9 cellular contexts compared by ENCODE assay signal in the genomic region with DNA sequence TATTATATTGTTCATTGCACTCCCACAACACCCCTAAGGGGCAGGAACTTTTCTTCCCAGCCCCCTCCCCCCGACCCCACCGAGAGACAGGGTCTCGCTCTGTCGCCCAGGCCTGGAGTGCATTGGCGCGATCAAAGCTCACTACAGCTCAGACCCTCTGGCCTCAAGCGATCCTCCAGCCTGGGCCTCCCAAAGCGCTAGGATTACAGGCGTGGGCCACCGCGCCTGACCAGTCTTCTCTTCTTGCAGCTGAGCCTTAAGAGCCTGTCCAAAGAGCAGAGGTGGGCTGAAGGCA. TPM values are rescaled to one million over a fixed set of nuclear protein-coding genes. Genes with fewer than 3 reads are reported as not detected.
DNase-seq lines count a peak whose midpoint lies in the region; ATAC-seq and TF ChIP-seq lines count a peak whose summit lies in the region.
"Had no signal": no experiment of that assay in that cellular context is flagged by ENCODE, and none has a peak within 500 bp of the region (broad histone marks: within the 10 kb centered on the region; RNA-seq: fewer than 3 reads in every experiment).

No MANE protein-coding gene starts in this region.

- H3K27ac ChIP-seq in cardiac muscle cell (no peak overlapping the region), right atrium auricular region (no peak overlapping the region), hepatocyte (no peak overlapping the region)
- H3K27ac ChIP-seq: foreskin keratinocyte had no signal

- DNase-seq in cardiac muscle cell (ENCODE audit: low read depth in 1 of 2, low spot score in 1 of 2) (no peak), right atrium auricular region (ENCODE audit: low spot score) (no peak), hepatocyte (ENCODE audit: low spot score) (no peak), type B pancreatic cell (ENCODE audit: extremely low spot score, unreplicated experiment) (no peak), NCI-H524 (lab: John Stamatoyannopoulos, UW) (no peak), SW480 (ENCODE audit: low spot score) (no peak)
- DNase-seq in activated CD4-positive, alpha-beta memory T cell treated with anti-CD3 and anti-CD28 coated beads for 36 hours = no peak

- peaks cover 40% of the 10 kb centered on the region for H3K79me2 ChIP-seq in hepatocyte

- H3K36me3 ChIP-seq in cardiac muscle cell = peaks cover 13% of the 10 kb centered on the region
- no peaks in the 10 kb centered on the region for H3K36me3 ChIP-seq in right atrium auricular region
- no peaks in the 10 kb centered on the region for H3K36me3 ChIP-seq in hepatocyte (replicated peaks; ENCODE audit: insufficient read depth, low read depth)

- H3K27ac Mint-ChIP-seq in activated CD4-positive, alpha-beta memory T cell treated with anti-CD3 and anti-CD28 coated beads for 36 hours = no peak overlapping the region
- H3K27ac Mint-ChIP-seq in type B pancreatic cell = no peak overlapping the region

- H3K4me3 ChIP-seq in cardiac muscle cell = peak overlapping the region; percentile 54
- H3K4me3 ChIP-seq in right atrium auricular region = peak overlapping the region in 1 of 2 donors; percentile 77
- H3K4me3 ChIP-seq in hepatocyte = no peak overlapping the region

- WGBS in hepatocyte (ENCODE audit: low lambda C conversion rate, missing lambda C conversion rate) = 53% methylated on average over 11 of the region's 11 CpGs

- peaks cover 10% of the 10 kb centered on the region for H3K4me1 ChIP-seq in cardiac muscle cell (ENCODE audit: low read depth)
- peaks cover 0 to 32% of the 10 kb centered on the region in 2 donors for H3K4me1 ChIP-seq in right atrium auricular region
- peaks cover 10% of the 10 kb centered on the region for H3K4me1 ChIP-seq in hepatocyte (ENCODE audit: insufficient read depth)

- H3K27me3 Mint-ChIP-seq in activated CD4-positive, alpha-beta memory T cell treated with anti-CD3 and anti-CD28 coated beads for 36 hours = no peaks in the 10 kb centered on the region
- H3K27me3 Mint-ChIP-seq in type B pancreatic cell = no peaks in the 10 kb centered on the region

- intact Hi-C loops in activated CD4-positive, alpha-beta memory T cell treated with anti-CD3 and anti-CD28 coated beads for 36 hours (cut with micrococcal nuclease) = loop anchor here (1.0 to 10.0 kb wide), 4 partner anchors 45 to 475 kb away; partner anchors contain the start of genes MMAB, MVK, SELPLG and USP30

- no peaks in the 10 kb centered on the region for H3K9me2 ChIP-seq in hepatocyte (replicated peaks; ENCODE audit: insufficient read depth)

- peak overlapping the region; percentile 23 for H2AFZ ChIP-seq in hepatocyte

- no peaks in the 10 kb centered on the region for H4K20me1 ChIP-seq in hepatocyte (ENCODE audit: insufficient read depth, poor library complexity, severe bottlenecking)

- ATAC-seq in GM18498 (IDR thresholded peaks at IDR 0.05; ENCODE audit: unreplicated experiment) = no peak

- TF ChIP-seq CTCF in cardiac muscle cell (IDR thresholded peaks at IDR 0.05; ENCODE audit: low read depth, low read length) (no peak), right atrium auricular region (IDR thresholded peaks at IDR 0.05) (no peak), hepatocyte (IDR thresholded peaks at IDR 0.05; ENCODE audit: poor library complexity) (no peak), type B pancreatic cell (conservative IDR thresholded peaks at IDR 0.05) (no peak)

- peaks cover 40% of the 10 kb centered on the region for H3K4me1 Mint-ChIP-seq in activated CD4-positive, alpha-beta memory T cell treated with anti-CD3 and anti-CD28 coated beads for 36 hours (ENCODE audit: low read depth)
- peaks cover 38% of the 10 kb centered on the region for H3K4me1 Mint-ChIP-seq in type B pancreatic cell (ENCODE audit: unreplicated experiment)

- POLR2A ChIA-PET in activated CD4-positive, alpha-beta memory T cell treated with anti-CD3 and anti-CD28 coated beads for 36 hours (lab: Charles Lee) = no interaction called here

- CTCF ChIA-PET in activated CD4-positive, alpha-beta memory T cell treated with anti-CD3 and anti-CD28 coated beads for 36 hours (lab: Charles Lee) = interaction anchor here (2.3 kb wide), 1 partner anchor 15 kb away, joined by 6 read pairs; no protein-coding TSS in a partner anchor

- H3K9me3 ChIP-seq in cardiac muscle cell (ENCODE audit: low read depth) (no peaks in the 10 kb centered on the region), right atrium auricular region (no peaks in the 10 kb centered on the region), hepatocyte (ENCODE audit: low read depth) (no peaks in the 10 kb centered on the region)

- peaks cover 34% of the 10 kb centered on the region for H3K36me3 Mint-ChIP-seq in activated CD4-positive, alpha-beta memory T cell treated with anti-CD3 and anti-CD28 coated beads for 36 hours
- peaks cover 15% of the 10 kb centered on the region for H3K36me3 Mint-ChIP-seq in type B pancreatic cell

- no peaks in the 10 kb centered on the region for H3K9me3 Mint-ChIP-seq in activated CD4-positive, alpha-beta memory T cell treated with anti-CD3 and anti-CD28 coated beads for 36 hours
- no peaks in the 10 kb centered on the region for H3K9me3 Mint-ChIP-seq in type B pancreatic cell

- H3K27me3 ChIP-seq in cardiac muscle cell (no peaks in the 10 kb centered on the region), right atrium auricular region (no peaks in the 10 kb centered on the region), hepatocyte (no peaks in the 10 kb centered on the region)
- H3K27me3 ChIP-seq: foreskin keratinocyte had no signal

- peak overlapping the region; percentile 81 for H3K4me3 Mint-ChIP-seq in activated CD4-positive, alpha-beta memory T cell treated with anti-CD3 and anti-CD28 coated beads for 36 hours
- H3K4me3 Mint-ChIP-seq in type B pancreatic cell = peak overlapping the region; percentile 91

- peak overlapping the region; percentile 94 for H3K4me2 ChIP-seq in hepatocyte

RNA-seq across cellular contexts. Expression of gene UNG, which starts 0.3 kb away (rescaled TPM):
- 133 and 159 TPM in 2 replicates for total RNA-seq in cardiac muscle cell
- polyA plus RNA-seq in cardiac muscle cell = 78.5 and 85.7 TPM in 2 replicates
- total RNA-seq in right atrium auricular region = 10 to 100 TPM; 10.2 to 12.1 TPM
- total RNA-seq in activated CD4-positive, alpha-beta memory T cell treated with anti-CD3 and anti-CD28 coated beads for 36 hours = 10 to 100 TPM; 57.9 to 61.9 TPM
- 35.7 and 40.4 TPM in 2 replicates for total RNA-seq in hepatocyte
- polyA plus RNA-seq in hepatocyte = 35.3 and 41.2 TPM in 2 replicates
- total RNA-seq in type B pancreatic cell (ENCODE audit: low replicate concordance) = 49.8 and 63.0 TPM in 2 replicates

RNA-seq across cellular contexts. Expression of gene ALKBH2, which starts 3.8 kb away (rescaled TPM):
- total RNA-seq in cardiac muscle cell (21.9 and 46.6 TPM in 2 replicates), right atrium auricular region (1 to 10 TPM; 3.9 to 8.5 TPM), hepatocyte (10.1 and 14.0 TPM in 2 replicates), type B pancreatic cell (ENCODE audit: low replicate concordance) (19.6 and 31.4 TPM in 2 replicates)
- polyA plus RNA-seq in cardiac muscle cell (32.7 and 47.6 TPM in 2 replicates), hepatocyte (18.6 and 22.1 TPM in 2 replicates)
- total RNA-seq in activated CD4-positive, alpha-beta memory T cell treated with anti-CD3 and anti-CD28 coated beads for 36 hours = 10 to 100 TPM; 23.9 to 28.6 TPM

RNA-seq across cellular contexts. Expression of gene ACACB, which starts 19.3 kb away (rescaled TPM):
- 52.3 and 78.0 TPM in 2 replicates for total RNA-seq in cardiac muscle cell
- 27.8 and 28.9 TPM in 2 replicates for polyA plus RNA-seq in cardiac muscle cell
- 100 to 1,000 TPM in 1 of 2 donors, 10 to 100 TPM in 1; 76.8 to 104 TPM for total RNA-seq in right atrium auricular region
- total RNA-seq in activated CD4-positive, alpha-beta memory T cell treated with anti-CD3 and anti-CD28 coated beads for 36 hours = 10 to 100 TPM; 11.1 to 12.7 TPM
- 9.3 and 13.3 TPM in 2 replicates for total RNA-seq in hepatocyte
- 3.8 and 3.9 TPM in 2 replicates for polyA plus RNA-seq in hepatocyte
- total RNA-seq in type B pancreatic cell (ENCODE audit: low replicate concordance) = 14.6 and 22.7 TPM in 2 replicates

RNA-seq across cellular contexts. Expression of gene USP30, which starts 44.7 kb away (rescaled TPM):
- 18.9 and 25.9 TPM in 2 replicates for total RNA-seq in cardiac muscle cell
- 21.0 and 28.7 TPM in 2 replicates for polyA plus RNA-seq in cardiac muscle cell
- 10 to 100 TPM; 13.8 to 19.1 TPM for total RNA-seq in right atrium auricular region
- total RNA-seq in activated CD4-positive, alpha-beta memory T cell treated with anti-CD3 and anti-CD28 coated beads for 36 hours = 10 to 100 TPM; 11.4 to 11.8 TPM
- total RNA-seq in hepatocyte = 13.8 and 19.8 TPM in 2 replicates
- 11.2 and 12.5 TPM in 2 replicates for polyA plus RNA-seq in hepatocyte
- 14.5 and 18.9 TPM in 2 replicates for total RNA-seq in type B pancreatic cell (ENCODE audit: low replicate concordance)
